ENCODE assay signal across 12 cellular contexts in the genomic region with DNA sequence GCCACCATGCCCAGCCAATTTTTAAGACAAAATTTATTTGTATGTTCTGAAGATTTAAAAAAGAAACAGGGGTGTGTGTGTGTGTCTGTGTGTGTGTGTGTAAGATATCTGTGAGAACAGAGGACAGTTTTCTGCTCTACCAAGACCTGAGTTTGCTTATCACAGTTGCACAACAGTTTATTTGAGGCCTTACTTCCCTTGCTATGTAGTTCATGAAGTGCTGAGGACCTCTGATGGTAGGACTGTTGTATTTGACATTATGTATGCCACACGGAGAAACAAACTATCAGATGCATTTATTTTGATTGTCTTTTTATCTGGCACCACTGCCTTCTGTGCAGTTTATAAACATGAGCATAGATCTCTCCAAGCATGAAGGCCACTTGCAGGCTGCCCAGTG.
A peak's percentile ranks its signal among the peaks of the same experiment; 100 is the strongest.
DNase-seq lines count a peak whose midpoint lies in the region; ATAC-seq and TF ChIP-seq lines count a peak whose summit lies in the region.
"Had no signal": no experiment of that assay in that cellular context is flagged by ENCODE, and none has a peak within 500 bp of the region (broad histone marks: within the 10 kb centered on the region; RNA-seq: fewer than 3 reads in every experiment).

No MANE protein-coding gene starts in this region.

- H3K36me3 ChIP-seq in mesenchymal stem cell (ENCODE audit: control insufficient read depth in 1 of 2, insufficient read depth in 2 of 2, low read depth in 1 of 2, low read length in 2 of 2), result no peaks in the 10 kb centered on the region

- POLR2A ChIA-PET in activated CD8-positive, alpha-beta T cell treated with anti-CD3 and anti-CD28 coated beads for 36 hours (lab: Charles Lee), result no interaction called here

- H3K9me3 Mint-ChIP-seq in type B pancreatic cell, result peaks cover 3% of the 10 kb centered on the region
- H3K9me3 Mint-ChIP-seq in activated CD8-positive, alpha-beta T cell treated with anti-CD3 and anti-CD28 coated beads for 36 hours, result no peaks in the 10 kb centered on the region
- H3K9me3 Mint-ChIP-seq: activated CD4-positive, alpha-beta T cell treated with anti-CD3 and anti-CD28 coated beads, Interleukin-2, amount 10 ng/mL, durations not matched to agents 24 days and 14 days had no signal

- no peak overlapping the region for H2AK5ac ChIP-seq in mesenchymal stem cell (ENCODE audit: low read length, severe bottlenecking)

- no peak overlapping the region for H3K14ac ChIP-seq in mesenchymal stem cell (ENCODE audit: low read length in 2 of 2)

- no peak overlapping the region for H2BK15ac ChIP-seq in mesenchymal stem cell (ENCODE audit: low read depth, poor library complexity, severe bottlenecking)

- no peak overlapping the region for H3K4ac ChIP-seq in mesenchymal stem cell (ENCODE audit: low read depth in 1 of 2, low read length in 2 of 2)

- intact Hi-C loops in activated CD8-positive, alpha-beta T cell treated with anti-CD3 and anti-CD28 coated beads for 36 hours (cut with micrococcal nuclease), result no loop called here

- H3K27ac ChIP-seq in mesenchymal stem cell (ENCODE audit: low read length, poor library complexity, severe bottlenecking), result no peak overlapping the region
- H3K27ac ChIP-seq: HL-60 had no signal

- no peaks in the 10 kb centered on the region for H3K36me3 Mint-ChIP-seq in type B pancreatic cell
- no peaks in the 10 kb centered on the region for H3K36me3 Mint-ChIP-seq in activated CD8-positive, alpha-beta T cell treated with anti-CD3 and anti-CD28 coated beads for 36 hours (ENCODE audit: low read depth)

- no peak overlapping the region for H4K91ac ChIP-seq in mesenchymal stem cell (ENCODE audit: low read length)

- H3K4me3 ChIP-seq in choroid plexus epithelial cell (ENCODE audit: low read depth, low read length) (no peak overlapping the region), mesenchymal stem cell (ENCODE audit: insufficient read depth in 1 of 2, low read depth in 1 of 2, low read length in 2 of 2) (no peak overlapping the region)

- no peak overlapping the region for H4K8ac ChIP-seq in mesenchymal stem cell (ENCODE audit: low read length)

- no peak overlapping the region for H3K4me3 Mint-ChIP-seq in type B pancreatic cell
- H3K4me3 Mint-ChIP-seq in activated CD8-positive, alpha-beta T cell treated with anti-CD3 and anti-CD28 coated beads for 36 hours, result no peak overlapping the region
- H3K4me3 Mint-ChIP-seq: activated CD4-positive, alpha-beta T cell treated with anti-CD3 and anti-CD28 coated beads, Interleukin-2, amount 10 ng/mL, durations not matched to agents 24 days and 14 days; central memory CD8-positive, alpha-beta T cell had no signal

- no peak overlapping the region for H2AFZ ChIP-seq in mesenchymal stem cell (ENCODE audit: low read depth, low read length)

- H3K4me1 ChIP-seq in mesenchymal stem cell (ENCODE audit: control insufficient read depth, insufficient read depth, low read depth, low read length), result no peaks in the 10 kb centered on the region

- no peak overlapping the region for H3K27ac Mint-ChIP-seq in type B pancreatic cell
- H3K27ac Mint-ChIP-seq in activated CD8-positive, alpha-beta T cell treated with anti-CD3 and anti-CD28 coated beads for 36 hours, result no peak overlapping the region
- H3K27ac Mint-ChIP-seq: activated CD4-positive, alpha-beta T cell treated with anti-CD3 and anti-CD28 coated beads, Interleukin-2, amount 10 ng/mL, durations not matched to agents 24 days and 14 days had no signal

- H3K79me1 ChIP-seq in mesenchymal stem cell (replicated peaks; ENCODE audit: low read length, poor library complexity, severe bottlenecking), result no peaks in the 10 kb centered on the region

- H2BK5ac ChIP-seq in mesenchymal stem cell (ENCODE audit: low read depth, low read length, poor library complexity, severe bottlenecking), result no peak overlapping the region

- H2BK12ac ChIP-seq in mesenchymal stem cell (ENCODE audit: low read length in 2 of 2), result no peak overlapping the region

- peaks cover 5% of the 10 kb centered on the region for H3K27me3 Mint-ChIP-seq in type B pancreatic cell
- no peaks in the 10 kb centered on the region for H3K27me3 Mint-ChIP-seq in activated CD8-positive, alpha-beta T cell treated with anti-CD3 and anti-CD28 coated beads for 36 hours
- H3K27me3 Mint-ChIP-seq: activated CD4-positive, alpha-beta T cell treated with anti-CD3 and anti-CD28 coated beads, Interleukin-2, amount 10 ng/mL, durations not matched to agents 24 days and 14 days; central memory CD8-positive, alpha-beta T cell had no signal

- CTCF ChIA-PET in activated CD8-positive, alpha-beta T cell treated with anti-CD3 and anti-CD28 coated beads for 36 hours (lab: Charles Lee), result no interaction called here

- TF ChIP-seq CTCF in AG09319 (IDR thresholded peaks at IDR 0.05; ENCODE audit: low read depth, low read length), result peak; percentile 42
- peak; percentile 67 for TF ChIP-seq CTCF in choroid plexus epithelial cell (conservative IDR thresholded peaks at IDR 0.05; ENCODE audit: low read depth, low read length)
- no peak for TF ChIP-seq CTCF in type B pancreatic cell (conservative IDR thresholded peaks at IDR 0.05)
- no peak for TF ChIP-seq CTCF in activated CD8-positive, alpha-beta T cell treated with anti-CD3 and anti-CD28 coated beads for 36 hours (IDR thresholded peaks at IDR 0.05)

- WGBS in mesenchymal stem cell, result 29% methylated on average over 1 of the region's 1 CpG

- H3K27me3 ChIP-seq in mesenchymal stem cell (ENCODE audit: control insufficient read depth in 1 of 2, insufficient read depth in 1 of 2, low read length in 2 of 2), result peaks cover 0 to 5% of the 10 kb centered on the region in 2 experiments

- H3K23ac ChIP-seq in mesenchymal stem cell (ENCODE audit: low read length in 2 of 2), result no peak overlapping the region

- DNase-seq in AG09319 (ENCODE audit: extremely low read depth, low read depth) (peak; percentile 22), HuH-7 (ENCODE audit: low spot score) (peak; percentile 6), choroid plexus epithelial cell (ENCODE audit: low read depth) (peak; percentile 87), mesenchymal stem cell (peak; percentile 34), germinal center (ENCODE audit: low spot score) (no peak), type B pancreatic cell (ENCODE audit: extremely low spot score, unreplicated experiment) (no peak)
- no peak for DNase-seq in activated CD8-positive, alpha-beta T cell treated with anti-CD3 and anti-CD28 coated beads for 36 hours
- DNase-seq: activated CD4-positive, alpha-beta T cell treated with anti-CD3 and anti-CD28 coated beads, Interleukin-2, amount 10 ng/mL, durations not matched to agents 24 days and 14 days; NCI-H82 had no signal

- H3K4me2 ChIP-seq in mesenchymal stem cell (ENCODE audit: low read length, poor library complexity, severe bottlenecking), result no peak overlapping the region

- peaks cover 7% of the 10 kb centered on the region for H3K4me1 Mint-ChIP-seq in type B pancreatic cell (ENCODE audit: unreplicated experiment)
- no peaks in the 10 kb centered on the region for H3K4me1 Mint-ChIP-seq in activated CD8-positive, alpha-beta T cell treated with anti-CD3 and anti-CD28 coated beads for 36 hours (ENCODE audit: low read depth)
- H3K4me1 Mint-ChIP-seq: activated CD4-positive, alpha-beta T cell treated with anti-CD3 and anti-CD28 coated beads, Interleukin-2, amount 10 ng/mL, durations not matched to agents 24 days and 14 days; central memory CD8-positive, alpha-beta T cell had no signal

- no peaks in the 10 kb centered on the region for H3K9me3 ChIP-seq in mesenchymal stem cell (ENCODE audit: control insufficient read depth, low read length)

- ATAC-seq in HG03442 (IDR thresholded peaks at IDR 0.05; ENCODE audit: unreplicated experiment), result no peak
- ATAC-seq in activated CD8-positive, alpha-beta T cell treated with anti-CD3 and anti-CD28 coated beads for 36 hours, result no peak

- H3K9ac ChIP-seq in mesenchymal stem cell (ENCODE audit: low read length), result no peak overlapping the region

- no peak overlapping the region for H3K18ac ChIP-seq in mesenchymal stem cell (ENCODE audit: low read depth in 1 of 2, low read length in 2 of 2)

- no peak overlapping the region for H2BK120ac ChIP-seq in mesenchymal stem cell (ENCODE audit: low read depth, low read length)

Comparison
In these comparisons a context has a peak if more than half of its experiments do, and no peak if none do; other contexts are left out.
1. DNase-seq: peak in AG09319 (single experiment), HuH-7 (single experiment), choroid plexus epithelial cell (single experiment) and mesenchymal stem cell (single experiment); none in germinal center (single experiment), type B pancreatic cell (single experiment) and activated CD8-positive, alpha-beta T cell treated with anti-CD3 and anti-CD28 coated beads for 36 hours (single experiment).
2. CTCF ChIP-seq: peak in AG09319 (single experiment) and choroid plexus epithelial cell (single experiment); none in type B pancreatic cell (single experiment) and activated CD8-positive, alpha-beta T cell treated with anti-CD3 and anti-CD28 coated beads for 36 hours (single experiment).